Comparison of ENCODE assay signal across 23 cellular contexts in genomic region chr10:133441780-133442179, GRCh38. TPM values are rescaled to one million over a fixed set of nuclear protein-coding genes. Genes with fewer than 3 reads are reported as not detected.
DNase-seq lines count a peak whose midpoint lies in the region; ATAC-seq and TF ChIP-seq lines count a peak whose summit lies in the region.
"Had no signal": no experiment of that assay in that cellular context is flagged by ENCODE, and none has a peak within 500 bp of the region (broad histone marks: within the 10 kb centered on the region; RNA-seq: fewer than 3 reads in every experiment).

No MANE protein-coding gene starts in this region.

- H3K27ac Mint-ChIP-seq in chondrocyte (ENCODE audit: unreplicated experiment), result no peak overlapping the region
- peak overlapping the region; percentile 90 for H3K27ac Mint-ChIP-seq in stimulated activated effector memory CD8-positive, alpha-beta T cell treated with anti-CD3 and anti-CD28 coated beads, Interleukin-12 subunit alpha, Interleukin-12 subunit beta, amount 100 ng/mL, for 72 hours
- H3K27ac Mint-ChIP-seq: activated naive CD4-positive, alpha-beta T cell treated with anti-CD3 and anti-CD28 coated beads, Interleukin-2, amount 50 U/mL, for 24 hours; stimulated activated naive CD8-positive, alpha-beta T cell treated with anti-CD3 and anti-CD28 coated beads, Interleukin-15, Interleukin-2, amounts not matched to agents 100 ng/mL and 50 ng/mL, for 24 hours had no signal

- H3K9me3 ChIP-seq in KOPT-K1 (ENCODE audit: insufficient read depth, low read length, poor library complexity, severe bottlenecking), result peaks cover 23% of the 10 kb centered on the region

- DNase-seq in Right ventricle myocardium superior, result peak; percentile 26
- no peak for DNase-seq in Right ventricle myocardium inferior (ENCODE audit: missing footprints)
- peak; percentile 88 for DNase-seq in chondrocyte (ENCODE audit: low spot score)
- DNase-seq in stimulated activated effector memory CD8-positive, alpha-beta T cell treated with anti-CD3 and anti-CD28 coated beads, Interleukin-12 subunit alpha, Interleukin-12 subunit beta, amount 100 ng/mL, for 72 hours (ENCODE audit: low spot score in 2 of 2), result peak in 1 of 2 donors; percentile 47
- no peak for DNase-seq in HK-2 (ENCODE audit: unreplicated experiment)
- DNase-seq in mesenteric fat pad (ENCODE audit: low spot score), result no peak
- DNase-seq: DND-41; effector CD8-positive, alpha-beta T cell; esophagus squamous epithelium; mammary epithelial cell; NCI-H146; NCI-H524 treated with DMSO at 0.1 percent for 48 hours; occipital lobe; stimulated activated CD4-positive, alpha-beta T cell treated with anti-CD3 and anti-CD28 coated beads, Interleukin-4, amount 100 ng/mL, for 1 hour had no signal

- H3K36me3 ChIP-seq in KOPT-K1 (ENCODE audit: insufficient read depth, low read length), result no peaks in the 10 kb centered on the region
- H3K36me3 ChIP-seq: esophagus squamous epithelium had no signal

- no peak for TF ChIP-seq CTCF in chondrocyte (IDR thresholded peaks at IDR 0.05)

- H3K4me3 Mint-ChIP-seq in chondrocyte (ENCODE audit: unreplicated experiment), result no peak overlapping the region
- peak overlapping the region; percentile 73 for H3K4me3 Mint-ChIP-seq in stimulated activated effector memory CD8-positive, alpha-beta T cell treated with anti-CD3 and anti-CD28 coated beads, Interleukin-12 subunit alpha, Interleukin-12 subunit beta, amount 100 ng/mL, for 72 hours
- H3K4me3 Mint-ChIP-seq: activated naive CD4-positive, alpha-beta T cell treated with anti-CD3 and anti-CD28 coated beads, Interleukin-2, amount 50 U/mL, for 24 hours had no signal

- no peaks in the 10 kb centered on the region for H3K4me1 Mint-ChIP-seq in chondrocyte (ENCODE audit: low read depth)
- H3K4me1 Mint-ChIP-seq in stimulated activated effector memory CD8-positive, alpha-beta T cell treated with anti-CD3 and anti-CD28 coated beads, Interleukin-12 subunit alpha, Interleukin-12 subunit beta, amount 100 ng/mL, for 72 hours, result peaks cover 50% of the 10 kb centered on the region

- H3K9me3 Mint-ChIP-seq in chondrocyte (ENCODE audit: low read depth), result peaks cover 7% of the 10 kb centered on the region
- peaks cover 3% of the 10 kb centered on the region for H3K9me3 Mint-ChIP-seq in stimulated activated effector memory CD8-positive, alpha-beta T cell treated with anti-CD3 and anti-CD28 coated beads, Interleukin-12 subunit alpha, Interleukin-12 subunit beta, amount 100 ng/mL, for 72 hours

- H3K36me3 Mint-ChIP-seq in chondrocyte (ENCODE audit: low read depth), result peaks cover 14% of the 10 kb centered on the region
- peaks cover 6% of the 10 kb centered on the region for H3K36me3 Mint-ChIP-seq in stimulated activated effector memory CD8-positive, alpha-beta T cell treated with anti-CD3 and anti-CD28 coated beads, Interleukin-12 subunit alpha, Interleukin-12 subunit beta, amount 100 ng/mL, for 72 hours

- intact Hi-C loops in Right ventricle myocardium superior (cut with DNase I), result no loop called here
- intact Hi-C loops in Right ventricle myocardium inferior (cut with DNase I), result no loop called here

- H3K27ac ChIP-seq in KOPT-K1 (ENCODE audit: low read depth, low read length, poor library complexity, severe bottlenecking), result peak overlapping the region; percentile 52
- H3K27ac ChIP-seq: esophagus squamous epithelium, gastroesophageal sphincter, tibial nerve had no signal

- no peaks in the 10 kb centered on the region for H3K27me3 Mint-ChIP-seq in chondrocyte (ENCODE audit: low read depth)

- no peak for ATAC-seq in Right ventricle myocardium superior (ENCODE audit: poor library complexity)
- no peak for ATAC-seq in Right ventricle myocardium inferior
- ATAC-seq in stimulated activated effector memory CD8-positive, alpha-beta T cell treated with anti-CD3 and anti-CD28 coated beads, Interleukin-12 subunit alpha, Interleukin-12 subunit beta, amount 100 ng/mL, for 72 hours, result peak; percentile 27
- no peak for ATAC-seq in GM19397 (IDR thresholded peaks at IDR 0.05; ENCODE audit: unreplicated experiment)
- ATAC-seq: gastroesophageal sphincter, K562 had no signal

RNA-seq across cellular contexts. Expression of gene SCART1, which starts 12.0 kb away (rescaled TPM):
- total RNA-seq in Right ventricle myocardium superior (0.51 TPM), Right ventricle myocardium inferior (0.30 TPM), chondrocyte (2.2 to 6.6 TPM (median 2.4 TPM) in 3 replicates), mesenteric fat pad (3.3 TPM)
- total RNA-seq: kidney epithelial cell had no signal

RNA-seq across cellular contexts. Expression of gene SPRN, which starts 17.4 kb away (rescaled TPM):
- total RNA-seq in Right ventricle myocardium superior (not detected), Right ventricle myocardium inferior (not detected), chondrocyte (2.4 to 7.3 TPM (median 6.5 TPM) in 3 replicates), mesenteric fat pad (not detected)
- total RNA-seq: esophagus squamous epithelium, HT-29, K562, tibial nerve had no signal

RNA-seq across cellular contexts. Expression of gene MTG1, which starts 47.8 kb away (rescaled TPM):
- 14.7 TPM for total RNA-seq in Right ventricle myocardium superior
- total RNA-seq in Right ventricle myocardium inferior, result 17.8 TPM
- total RNA-seq in chondrocyte, result 33.2 to 53.0 TPM (median 36.7 TPM) in 3 replicates
- 33.3 TPM for total RNA-seq in mesenteric fat pad

Comparison
In these comparisons a context has a peak if more than half of its experiments do, and no peak if none do; other contexts are left out.
1. DNase-seq: peak in Right ventricle myocardium superior (single experiment) and chondrocyte (single experiment); none in Right ventricle myocardium inferior (single experiment), HK-2 (single experiment) and mesenteric fat pad (single experiment).